In genomic region chr14:20631821-20632389, GRCh38 we compare ENCODE assay signal across 8 cellular contexts. TPM values are rescaled to one million over a fixed set of nuclear protein-coding genes. Genes with fewer than 3 reads are reported as not detected.
DNase-seq lines count a peak whose midpoint lies in the region; ATAC-seq and TF ChIP-seq lines count a peak whose summit lies in the region.

No MANE protein-coding gene starts in this region.

- TF ChIP-seq POLR2A in gastrocnemius medialis (IDR thresholded peaks at IDR 0.05) = no peak

- DNase-seq in GM12864 (ENCODE audit: low read depth) (no peak), MG63 (peak; percentile 83), astrocyte of the hippocampus (ENCODE audit: low read depth, low spot score) (peak; percentile 54), gastrocnemius medialis (peak in 1 of 2 donors; percentile 25), NOMO-1 treated with dmso at 0.1 percent for 144 hours (lab: John Stamatoyannopoulos, UW; ENCODE audit: unreplicated experiment) (no peak), NCI-H2171 treated with DMSO at 0.1 percent for 48 hours (lab: John Stamatoyannopoulos, UW) (no peak)

- ATAC-seq in gastrocnemius medialis (peak in 1 of 2 donors; percentile 14), HG03378 (IDR thresholded peaks at IDR 0.05; ENCODE audit: unreplicated experiment) (no peak)

- TF ChIP-seq CTCF in GM12864 (IDR thresholded peaks at IDR 0.05; ENCODE audit: low read depth, low read length, missing control alignments) (no peak), gastrocnemius medialis (IDR thresholded peaks at IDR 0.05 in 4 of 5, conservative IDR thresholded peaks at IDR 0.05 in 1 of 5) (no peak)

- peak overlapping the region; percentile 51 for H3K4me3 ChIP-seq in GM12864 (ENCODE audit: low read depth, low read length)
- peak overlapping the region; percentile 55 for H3K4me3 ChIP-seq in MG63
- peak overlapping the region; percentile 69 for H3K4me3 ChIP-seq in iPS-18c (ENCODE audit: insufficient read depth, low read depth, low read length)
- H3K4me3 ChIP-seq in gastrocnemius medialis = peak overlapping the region in 3 of 4 donors; percentile 18 to 28 (median 20)

- in situ Hi-C loops in gastrocnemius medialis (cut with MboI; ENCODE audit: low sequenced_read_pairs in 4 of 4) = no loop called here

- peaks cover 4 to 20% of the 10 kb centered on the region in 2 donors for H3K4me1 ChIP-seq in gastrocnemius medialis

- no peaks in the 10 kb centered on the region; the same call in 1 of the 2 replicates for H3K27me3 ChIP-seq in MG63
- peaks cover 67 to 91% (median 83%) of the 10 kb centered on the region in 3 donors for H3K27me3 ChIP-seq in gastrocnemius medialis

- no peak overlapping the region for H3K27ac ChIP-seq in gastrocnemius medialis

- intact Hi-C loops in gastrocnemius medialis (cut with DNase I; ENCODE audit: low total_unique reads) = loop anchor here (5.0 kb wide), 1 partner anchor 50 kb away; the partner anchor contains the start of gene RNASE4

- H3K36me3 ChIP-seq in MG63 = no peaks in the 10 kb centered on the region
- H3K36me3 ChIP-seq in gastrocnemius medialis = no peaks in the 10 kb centered on the region

- H3K9me3 ChIP-seq in MG63 = no peaks in the 10 kb centered on the region
- no peaks in the 10 kb centered on the region for H3K9me3 ChIP-seq in iPS-18c (ENCODE audit: control insufficient read depth, insufficient read depth, low read length)
- H3K9me3 ChIP-seq in gastrocnemius medialis = no peaks in the 10 kb centered on the region

RNA-seq across cellular contexts. Expression of gene OR6S1, which starts 9.6 kb away (rescaled TPM):
- not detected in 2 replicates for total RNA-seq in MG63 (2014; rRNA removed; shearing (Covaris generic); ENCODE audit: low replicate concordance)
- total RNA-seq in gastrocnemius medialis = not detected

RNA-seq across cellular contexts. Expression of gene RNASE12, which starts 40.7 kb away (rescaled TPM):
- not detected in 2 replicates for total RNA-seq in MG63 (2014; rRNA removed; shearing (Covaris generic); ENCODE audit: low replicate concordance)
- not detected for total RNA-seq in gastrocnemius medialis

RNA-seq across cellular contexts. Expression of gene RNASE11, which starts 44.1 kb away (rescaled TPM):
- not detected in 2 replicates for total RNA-seq in MG63 (2014; rRNA removed; shearing (Covaris generic); ENCODE audit: low replicate concordance)
- total RNA-seq in gastrocnemius medialis = not detected

RNA-seq across cellular contexts. Expression of gene RNASE4, which starts 52.5 kb away (rescaled TPM):
- 2.3 and 6.1 TPM in 2 replicates for total RNA-seq in MG63 (2014; rRNA removed; shearing (Covaris generic); ENCODE audit: low replicate concordance)
- 10 to 100 TPM; 12.2 to 21.3 (median 18.9) TPM for total RNA-seq in gastrocnemius medialis

RNA-seq across cellular contexts. Expression of gene ANG, which starts 56.7 kb away (rescaled TPM):
- 0.42 and 3.2 TPM in 2 replicates for total RNA-seq in MG63 (2014; rRNA removed; shearing (Covaris generic); ENCODE audit: low replicate concordance)
- total RNA-seq in gastrocnemius medialis = 10 to 100 TPM in 1 of 4 donors, 1 to 10 TPM in 3; 3.9 to 10.5 (median 5.6) TPM

Comparison
In these comparisons a context has a peak if more than half of its experiments do, and no peak if none do; other contexts are left out.
1. DNase-seq: peak in MG63 (single experiment) and astrocyte of the hippocampus (single experiment); none in GM12864 (single experiment), NOMO-1 treated with dmso at 0.1 percent for 144 hours (single experiment) and NCI-H2171 treated with DMSO at 0.1 percent for 48 hours (single experiment).
2. Peak in every context shown above with its lines, with median percentiles within 50 percentile points of each other: H3K4me3 ChIP-seq.